In genomic region chr2:191860760-191861466, GRCh38 we compare ENCODE assay signal across 21 cellular contexts. TPM values are rescaled to one million over a fixed set of nuclear protein-coding genes. Genes with fewer than 3 reads are reported as not detected.
DNase-seq lines count a peak whose midpoint lies in the region; ATAC-seq and TF ChIP-seq lines count a peak whose summit lies in the region.
"Had no signal": no experiment of that assay in that cellular context is flagged by ENCODE, and none has a peak within 500 bp of the region (broad histone marks: within the 10 kb centered on the region; RNA-seq: fewer than 3 reads in every experiment).

No MANE protein-coding gene starts in this region.

- H3K36me3 ChIP-seq in heart left ventricle (no peaks in the 10 kb centered on the region), ectodermal cell (ENCODE audit: control insufficient read depth, insufficient read depth, low read length) (no peaks in the 10 kb centered on the region)
- H3K36me3 ChIP-seq: BE2C, SJCRH30 had no signal

- H3K27ac Mint-ChIP-seq in nephron progenitor cell (peak overlapping the region; percentile 70), immature natural killer cell (no peak overlapping the region)
- H3K27ac Mint-ChIP-seq: CD4-positive, CD25-positive, alpha-beta regulatory T cell had no signal

- intact Hi-C loops in heart left ventricle (cut with DNase I), result no loop called here
- intact Hi-C loops in left cardiac atrium (cut with DNase I), result no loop called here

- H3K36me3 Mint-ChIP-seq in nephron progenitor cell (ENCODE audit: low read depth) (no peaks in the 10 kb centered on the region), immature natural killer cell (no peaks in the 10 kb centered on the region)
- H3K36me3 Mint-ChIP-seq: CD4-positive, CD25-positive, alpha-beta regulatory T cell had no signal

- peaks cover 6% of the 10 kb centered on the region for H3K4me1 Mint-ChIP-seq in nephron progenitor cell
- no peaks in the 10 kb centered on the region for H3K4me1 Mint-ChIP-seq in immature natural killer cell
- H3K4me1 Mint-ChIP-seq: CD4-positive, CD25-positive, alpha-beta regulatory T cell had no signal

- peaks cover 4% of the 10 kb centered on the region for H3K9me3 Mint-ChIP-seq in nephron progenitor cell
- H3K9me3 Mint-ChIP-seq in immature natural killer cell, result no peaks in the 10 kb centered on the region
- H3K9me3 Mint-ChIP-seq: CD4-positive, CD25-positive, alpha-beta regulatory T cell had no signal

- 85 to 96% (median 92%) methylated on average over 1 of the region's 1 CpG for WGBS in heart left ventricle, 4 donors
- WGBS in ectodermal cell, 2 experiments, result 35 to 40% methylated on average over 1 of the region's 1 CpG

- no peak overlapping the region for H3K4me3 ChIP-seq in heart left ventricle
- H3K4me3 ChIP-seq in ectodermal cell (ENCODE audit: insufficient read depth, low read depth, low read length), result no peak overlapping the region
- H3K4me3 ChIP-seq: SJCRH30 had no signal

- H3K27ac ChIP-seq in heart left ventricle (peak overlapping the region in 9 of 12 donors; percentile 23 to 58 (median 51)), ectodermal cell (ENCODE audit: insufficient read depth, low read depth, low read length, poor library complexity, severe bottlenecking) (peak overlapping the region; percentile 20), substantia nigra (ENCODE audit: low read depth, low read length, poor library complexity, severe bottlenecking) (peak overlapping the region; percentile 2)
- H3K27ac ChIP-seq: RWPE1, SJCRH30 had no signal

- no peak for TF ChIP-seq CTCF in heart left ventricle (IDR thresholded peaks at IDR 0.05)
- TF ChIP-seq CTCF in nephron progenitor cell (IDR thresholded peaks at IDR 0.05), result no peak

- H3K27me3 Mint-ChIP-seq in nephron progenitor cell (ENCODE audit: low read depth, poor library complexity), result no peaks in the 10 kb centered on the region
- peaks cover 1 to 3% (median 3%) of the 10 kb centered on the region in 3 donors for H3K27me3 Mint-ChIP-seq in immature natural killer cell (ENCODE audit: low read depth in 3 of 3)

- H3K4me3 Mint-ChIP-seq in nephron progenitor cell, result no peak overlapping the region
- no peak overlapping the region for H3K4me3 Mint-ChIP-seq in immature natural killer cell
- H3K4me3 Mint-ChIP-seq: CD4-positive, CD25-positive, alpha-beta regulatory T cell had no signal

- DNase-seq in heart left ventricle, result no peak
- no peak for DNase-seq in left cardiac atrium
- no peak for DNase-seq in nephron progenitor cell
- DNase-seq in substantia nigra (lab: John Stamatoyannopoulos, UW), result peak in 1 of 49 donors; percentile 31
- DNase-seq in NCI-H146 treated with DMSO at 0.1 percent for 48 hours (lab: John Stamatoyannopoulos, UW; ENCODE audit: unreplicated experiment), result no peak
- no peak for DNase-seq in immature natural killer cell
- DNase-seq in NCI-H1436 treated with DMSO at 0.1 percent for 48 hours (lab: John Stamatoyannopoulos, UW), result no peak
- DNase-seq: BE2C; Caco-2; CD4-positive, CD25-positive, alpha-beta regulatory T cell; GF-D8; GOT3; KG1; MV-4-11; NCI-H1417; NCI-H1930; NCI-H2171; PC-3 had no signal

- H3K4me1 ChIP-seq in heart left ventricle (peaks cover 2 to 53% (median 30%) of the 10 kb centered on the region in 12 donors), ectodermal cell (ENCODE audit: control insufficient read depth, insufficient read depth, low read length) (no peaks in the 10 kb centered on the region)
- H3K4me1 ChIP-seq: Caco-2 had no signal

- no peaks in the 10 kb centered on the region for H3K27me3 ChIP-seq in heart left ventricle
- H3K27me3 ChIP-seq in ectodermal cell (ENCODE audit: control insufficient read depth, insufficient read depth, low read length, poor library complexity, severe bottlenecking), result no peaks in the 10 kb centered on the region
- H3K27me3 ChIP-seq: BE2C, SJCRH30 had no signal

- H3K9me3 ChIP-seq in heart left ventricle, result peaks cover 0 to 15% (median 0%) of the 10 kb centered on the region in 12 donors
- no peaks in the 10 kb centered on the region for H3K9me3 ChIP-seq in ectodermal cell (ENCODE audit: control insufficient read depth, low read length)
- H3K9me3 ChIP-seq: BE2C had no signal

- TF ChIP-seq POLR2A in heart left ventricle (IDR thresholded peaks at IDR 0.05), result no peak

- no peak for ATAC-seq in heart left ventricle
- ATAC-seq in left cardiac atrium, result no peak
- ATAC-seq: PC-3 had no signal

RNA-seq across cellular contexts. Expression of gene CAVIN2, which starts 14.0 kb away (rescaled TPM):
- total RNA-seq in heart left ventricle (100 to 1,000 TPM in 5 of 9 donors, 10 to 100 TPM in 4; 50.3 to 149 (median 113) TPM), left cardiac atrium (100 to 1,000 TPM; 106 to 145 TPM)
- polyA plus RNA-seq in heart left ventricle (10 to 100 TPM; 35.2 to 38.9 TPM), immature natural killer cell (10 to 100 TPM in 1 of 3 donors, 1 to 10 TPM in 1, under 1 TPM in 1; 0.34 to 13.9 (median 2.7) TPM)
- polyA plus RNA-seq in ectodermal cell (2013, experiment 1 of 4), result 0.11 TPM
- 0.30 TPM for polyA plus RNA-seq in ectodermal cell (2013, experiment 2 of 4)
- polyA plus RNA-seq in ectodermal cell (2013, experiment 3 of 4), result 0.37 TPM
- polyA plus RNA-seq in ectodermal cell (2013, experiment 4 of 4), result 0.36 TPM
- total RNA-seq: Caco-2 had no signal
- polyA plus RNA-seq: CD4-positive, CD25-positive, alpha-beta regulatory T cell had no signal
